Comparison of ENCODE assay signal across 15 cellular contexts in the genomic region with DNA sequence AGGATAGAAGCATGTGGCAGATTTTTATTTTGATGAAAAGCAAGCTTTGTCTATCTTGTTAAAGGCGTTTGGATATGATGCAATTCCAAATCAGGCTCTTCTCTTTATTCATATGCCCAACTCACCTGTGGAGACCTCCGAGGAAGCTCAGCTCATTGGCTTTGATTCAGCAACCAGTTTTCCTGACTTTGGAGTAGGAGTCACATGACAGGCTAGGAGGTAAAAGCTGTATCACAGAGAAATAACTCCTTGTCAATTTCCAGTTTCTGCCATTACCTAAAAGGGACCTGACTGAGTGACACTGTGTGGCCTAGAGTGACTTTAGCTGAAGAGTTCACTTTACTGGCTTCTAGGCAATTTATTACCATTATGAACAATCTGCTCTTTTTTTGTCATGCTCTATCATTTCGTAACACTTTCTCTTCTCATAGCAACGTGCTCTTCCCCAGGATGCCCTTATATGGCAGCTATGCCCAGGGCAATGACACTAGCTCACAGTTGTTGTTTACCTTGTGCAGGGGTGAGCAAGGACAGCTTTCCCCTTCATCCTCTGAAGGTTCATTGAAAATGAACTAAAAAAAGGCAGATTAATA.
DNase-seq lines count a peak whose midpoint lies in the region; ATAC-seq and TF ChIP-seq lines count a peak whose summit lies in the region.
"Had no signal": no experiment of that assay in that cellular context is flagged by ENCODE, and none has a peak within 500 bp of the region (broad histone marks: within the 10 kb centered on the region; RNA-seq: fewer than 3 reads in every experiment).

No MANE protein-coding gene starts in this region.

- H3K27ac ChIP-seq in CD8-positive, alpha-beta T cell (ENCODE audit: low read depth, low read length) = no peak overlapping the region
- H3K27ac ChIP-seq: BLaER1 treated with 17β-estradiol and CSF1 and Interleukin-3, amounts not matched to agents 10 nM and 100 nM had no signal

- H3K9me3 ChIP-seq in CD8-positive, alpha-beta T cell (ENCODE audit: low read length) = no peaks in the 10 kb centered on the region
- H3K9me3 ChIP-seq in BE2C = no peaks in the 10 kb centered on the region; the same call in 1 of the 2 replicates
- H3K9me3 ChIP-seq: mucosa of descending colon had no signal

- H3K36me3 Mint-ChIP-seq in CD8-positive, alpha-beta T cell = no peaks in the 10 kb centered on the region
- H3K36me3 Mint-ChIP-seq in endothelial cell (ENCODE audit: low read depth, unreplicated experiment) = no peaks in the 10 kb centered on the region

- H3K27me3 ChIP-seq in CD8-positive, alpha-beta T cell (ENCODE audit: insufficient read depth, low read length) = no peaks in the 10 kb centered on the region
- no peaks in the 10 kb centered on the region for H3K27me3 ChIP-seq in BE2C
- H3K27me3 ChIP-seq: BLaER1 treated with 17β-estradiol and CSF1 and Interleukin-3, amounts not matched to agents 10 nM and 100 nM; MG63 had no signal

- no peaks in the 10 kb centered on the region for H3K36me3 ChIP-seq in CD8-positive, alpha-beta T cell (ENCODE audit: insufficient read depth, low read length)
- H3K36me3 ChIP-seq in BE2C = no peaks in the 10 kb centered on the region
- H3K36me3 ChIP-seq: BLaER1 treated with 17β-estradiol and CSF1 and Interleukin-3, amounts not matched to agents 10 nM and 100 nM; MG63 had no signal

- no peak overlapping the region for H3K4me3 Mint-ChIP-seq in CD8-positive, alpha-beta T cell
- H3K4me3 Mint-ChIP-seq in endothelial cell (ENCODE audit: unreplicated experiment) = no peak overlapping the region
- H3K4me3 Mint-ChIP-seq: dendritic cell treated with granulocyte-macrophage colony-stimulating factor and Interleukin-4, amounts not matched to agents 40 ng/mL and 50 ng/mL, for 4 days had no signal

- no peaks in the 10 kb centered on the region for H3K4me1 Mint-ChIP-seq in CD8-positive, alpha-beta T cell (ENCODE audit: low read depth)
- peaks cover 17% of the 10 kb centered on the region for H3K4me1 Mint-ChIP-seq in endothelial cell (ENCODE audit: unreplicated experiment)

- TF ChIP-seq CTCF in CD8-positive, alpha-beta T cell (IDR thresholded peaks at IDR 0.05) = no peak
- no peak for TF ChIP-seq CTCF in endothelial cell (IDR thresholded peaks at IDR 0.05; ENCODE audit: unreplicated experiment)
- no peak for TF ChIP-seq CTCF in BE2C (IDR thresholded peaks at IDR 0.05; ENCODE audit: low read depth, low read length)

- POLR2A ChIA-PET in CD8-positive, alpha-beta T cell (lab: Charles Lee) = no interaction called here

- CTCF ChIA-PET in CD8-positive, alpha-beta T cell (lab: Charles Lee) = no interaction called here

- DNase-seq in CD1c-positive myeloid dendritic cell (ENCODE audit: extremely low spot score) (peak; percentile 2), NCI-H1694 (lab: John Stamatoyannopoulos, UW) (peak; percentile 11), erythroblast (lab: John Stamatoyannopoulos, UW) (no peak), endothelial cell (ENCODE audit: low spot score) (no peak), BE2C (no peak)
- no peak for DNase-seq in CD8-positive, alpha-beta T cell
- DNase-seq: activated naive CD4-positive, alpha-beta T cell treated with Interleukin-2 at 50 U/mL for 16 hours; head of caudate nucleus; MG63; mucosa of descending colon; SHP77 treated with DMSO at 0.1 percent for 48 hours had no signal

- H3K9me3 Mint-ChIP-seq in CD8-positive, alpha-beta T cell = no peaks in the 10 kb centered on the region
- no peaks in the 10 kb centered on the region for H3K9me3 Mint-ChIP-seq in endothelial cell (ENCODE audit: unreplicated experiment)

- H3K27ac Mint-ChIP-seq in CD8-positive, alpha-beta T cell = no peak overlapping the region
- no peak overlapping the region for H3K27ac Mint-ChIP-seq in endothelial cell (ENCODE audit: unreplicated experiment)
- H3K27ac Mint-ChIP-seq: dendritic cell treated with granulocyte-macrophage colony-stimulating factor and Interleukin-4, amounts not matched to agents 40 ng/mL and 50 ng/mL, for 4 days had no signal

- intact Hi-C loops in CD8-positive, alpha-beta T cell (cut with DNase I, micrococcal nuclease) = no loop called here

- no peak overlapping the region for H3K4me3 ChIP-seq in CD8-positive, alpha-beta T cell (ENCODE audit: low read depth, low read length)
- no peak overlapping the region for H3K4me3 ChIP-seq in BE2C (ENCODE audit: low read depth, low read length)
- H3K4me3 ChIP-seq: BLaER1 treated with 17β-estradiol and CSF1 and Interleukin-3, amounts not matched to agents 10 nM and 100 nM; MG63; mucosa of descending colon had no signal

- peaks cover 4% of the 10 kb centered on the region for H3K27me3 Mint-ChIP-seq in CD8-positive, alpha-beta T cell (ENCODE audit: low read depth)
- H3K27me3 Mint-ChIP-seq in endothelial cell (ENCODE audit: unreplicated experiment) = peaks cover 3% of the 10 kb centered on the region

- ATAC-seq in GM19351 (IDR thresholded peaks at IDR 0.05; ENCODE audit: unreplicated experiment) (peak; percentile 69), esophagus mucosa (peak; percentile 68)
- ATAC-seq in CD8-positive, alpha-beta T cell = no peak
- ATAC-seq: mucosa of descending colon had no signal

- no peak for TF ChIP-seq POLR2A in erythroblast (IDR thresholded peaks at IDR 0.05; ENCODE audit: low read length)

- H3K4me1 ChIP-seq in CD8-positive, alpha-beta T cell (ENCODE audit: insufficient read depth, low read length) = no peaks in the 10 kb centered on the region
- no peaks in the 10 kb centered on the region for H3K4me1 ChIP-seq in BE2C

Comparison
In these comparisons a context has a peak if more than half of its experiments do, and no peak if none do; other contexts are left out.
1. DNase-seq: peak in CD1c-positive myeloid dendritic cell (single experiment) and NCI-H1694 (single experiment); none in CD8-positive, alpha-beta T cell (0 of 7), erythroblast (0 of 2), endothelial cell (single experiment) and BE2C (single experiment).